Comparison of ENCODE assay signal across 9 cellular contexts in genomic region chr3:18988619-18989229, GRCh38.
DNase-seq lines count a peak whose midpoint lies in the region; ATAC-seq and TF ChIP-seq lines count a peak whose summit lies in the region.
"Had no signal": no experiment of that assay in that cellular context is flagged by ENCODE, and none has a peak within 500 bp of the region (broad histone marks: within the 10 kb centered on the region; RNA-seq: fewer than 3 reads in every experiment).

No MANE protein-coding gene starts in this region.

- no peaks in the 10 kb centered on the region for H3K36me3 ChIP-seq in adrenal gland (replicated peaks in 1 of 2)

- no peaks in the 10 kb centered on the region for H3K27me3 ChIP-seq in adrenal gland

- TF ChIP-seq CTCF in adrenal gland (IDR thresholded peaks at IDR 0.05): peak in 5 of 6 experiments; percentile 8 to 44 (median 35)
- TF ChIP-seq CTCF in GM20000 (IDR thresholded peaks at IDR 0.05; ENCODE audit: extremely low read depth, missing control alignments): no peak

- TF ChIP-seq POLR2A in adrenal gland (IDR thresholded peaks at IDR 0.05): no peak

- H3K27ac ChIP-seq in adrenal gland: no peak overlapping the region
- H3K27ac ChIP-seq: skin epidermis had no signal

- DNase-seq in AML-193 (lab: John Stamatoyannopoulos, UW) (peak; percentile 4 to 8), NCI-H2227 (lab: John Stamatoyannopoulos, UW; ENCODE audit: unreplicated experiment) (peak; percentile 43), adrenal gland (no peak), left lobe of liver (ENCODE audit: low spot score) (no peak), GM20000 (ENCODE audit: low spot score) (no peak)
- DNase-seq in stimulated activated CD4-positive, alpha-beta T cell treated with anti-CD3 and anti-CD28 coated beads, Interleukin-1b, Interleukin-23, amount 100 ng/mL, for 48 hours: no peak

- H3K4me1 ChIP-seq in adrenal gland (replicated peaks in 1 of 2): no peaks in the 10 kb centered on the region

- H3K9me3 ChIP-seq in adrenal gland (replicated peaks in 1 of 3): no peaks in the 10 kb centered on the region

- WGBS in adrenal gland, 4 donors: 3 to 5% (median 4%) methylated on average over 4 of the region's 4 CpGs

- intact Hi-C loops in adrenal gland (cut with DNase I): no loop called here

- H3K4me3 ChIP-seq in adrenal gland: no peak overlapping the region

- ATAC-seq in GM21360 (IDR thresholded peaks at IDR 0.05; ENCODE audit: unreplicated experiment): peak; percentile 59
- ATAC-seq in left lobe of liver: peak; percentile 51
- no peak for ATAC-seq in HG03457 (IDR thresholded peaks at IDR 0.05; ENCODE audit: unreplicated experiment)

Comparison
In these comparisons a context has a peak if more than half of its experiments do, and no peak if none do; other contexts are left out.
1. DNase-seq: peak in AML-193 (2 of 2) and NCI-H2227 (single experiment); none in adrenal gland (0 of 7), left lobe of liver (single experiment), GM20000 (single experiment) and stimulated activated CD4-positive, alpha-beta T cell treated with anti-CD3 and anti-CD28 coated beads, Interleukin-1b, Interleukin-23, amount 100 ng/mL, for 48 hours (single experiment).